8 cellular contexts compared by ENCODE assay signal in the genomic region with DNA sequence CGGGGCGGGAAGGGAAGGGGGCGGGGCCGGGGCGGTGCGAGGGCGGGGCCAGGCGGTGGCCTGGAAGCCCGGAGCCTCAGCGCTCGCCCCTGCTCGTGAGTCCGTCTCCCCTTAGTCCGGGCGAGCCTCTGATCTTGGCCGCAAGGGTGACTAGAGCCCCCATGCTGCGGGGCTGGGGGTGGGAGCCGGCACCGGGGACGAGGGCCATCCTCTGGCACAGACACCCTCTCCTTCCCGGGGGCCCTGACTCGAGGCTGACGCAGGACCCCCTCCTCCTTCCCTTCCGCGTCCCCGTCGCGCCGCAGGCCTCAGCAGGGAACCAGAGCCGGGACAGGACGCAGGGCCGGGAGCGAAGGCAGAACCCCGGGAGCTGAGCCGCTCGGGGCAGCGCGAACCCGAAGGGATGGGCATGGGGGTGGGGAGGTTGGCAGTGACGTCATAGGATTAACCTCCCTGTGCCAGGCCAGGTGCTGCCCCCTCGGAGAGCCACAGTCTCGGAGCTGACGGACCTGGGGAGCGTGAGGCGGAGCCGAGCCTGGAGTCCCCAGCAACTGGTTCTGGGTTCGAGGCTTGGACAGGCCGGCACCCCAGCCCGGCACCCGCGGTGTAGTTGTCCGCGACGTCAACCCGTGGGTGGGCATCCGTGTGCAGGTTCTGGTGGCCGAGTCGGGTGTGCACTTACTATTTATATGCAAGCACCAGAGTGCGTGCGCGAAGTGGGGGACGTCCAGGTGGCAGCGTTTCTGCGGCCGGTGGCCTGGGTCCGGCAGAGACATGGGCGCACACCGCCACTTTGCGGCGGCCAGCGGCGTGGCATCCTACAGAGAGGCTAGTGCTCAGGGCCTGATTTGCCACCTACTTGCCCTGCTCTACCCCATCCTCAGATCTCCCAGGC.
A peak's percentile ranks its signal among the peaks of the same experiment; 100 is the strongest.
DNase-seq lines count a peak whose midpoint lies in the region; ATAC-seq and TF ChIP-seq lines count a peak whose summit lies in the region.

No MANE protein-coding gene starts in this region.

- H3K4me3 ChIP-seq in epithelial cell of esophagus (ENCODE audit: low read length) = peak overlapping the region; percentile 88

- peak; percentile 39 for DNase-seq in DMS79 treated with DMSO at 0.1 percent for 48 hours (lab: John Stamatoyannopoulos, UW)
- DNase-seq in NOMO-1 treated with dmso at 0.1 percent for 144 hours (lab: John Stamatoyannopoulos, UW; ENCODE audit: unreplicated experiment) = peak; percentile 57
- peak; percentile 55 for DNase-seq in activated T-cell treated with anti-CD3 and anti-CD28 coated beads for 24 hours (ENCODE audit: low read depth)
- DNase-seq in epithelial cell of esophagus (ENCODE audit: low read depth) = peak; percentile 85
- peak; percentile 69 for DNase-seq in midbrain (lab: John Stamatoyannopoulos, UW)
- DNase-seq in stimulated activated CD8-positive, alpha-beta memory T cell treated with anti-CD3 and anti-CD28 coated beads, Interleukin-4, amount 100 ng/mL, for 48 hours = peak; percentile 79

- ATAC-seq in HG03439 (IDR thresholded peaks at IDR 0.05; ENCODE audit: unreplicated experiment) (peak; percentile 31), GM19455 (IDR thresholded peaks at IDR 0.05; ENCODE audit: unreplicated experiment) (no peak)

- TF ChIP-seq CTCF in epithelial cell of esophagus (IDR thresholded peaks at IDR 0.05; ENCODE audit: insufficient read depth, low read depth, low read length, missing control alignments) = peak; percentile 86
